ENCODE assay signal across 24 cellular contexts in the genomic region with DNA sequence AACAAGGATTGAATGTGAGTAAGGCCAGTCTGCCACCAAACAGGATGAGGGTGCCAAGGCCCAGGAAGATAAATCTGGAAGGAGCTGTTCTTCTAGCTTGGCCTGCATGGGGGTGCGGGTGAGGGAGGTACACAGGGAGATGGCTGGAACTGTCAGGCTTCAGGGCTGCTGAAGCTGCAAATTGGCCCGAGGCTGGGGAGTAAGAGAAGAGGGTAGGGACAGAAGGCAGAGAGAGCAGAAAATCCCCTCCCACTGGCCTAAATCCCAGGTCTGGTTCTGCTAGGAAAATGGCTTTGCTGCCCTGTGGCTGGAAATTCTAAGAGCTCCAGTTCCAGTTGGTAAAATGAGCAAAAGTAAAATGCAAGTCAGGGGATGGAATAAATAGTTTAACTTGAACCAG.
"Had no signal": no experiment of that assay in that cellular context is flagged by ENCODE, and none has a peak within 500 bp of the region (broad histone marks: within the 10 kb centered on the region; RNA-seq: fewer than 3 reads in every experiment).

No MANE protein-coding gene starts in this region.

- H3K4me3 ChIP-seq: adrenal gland, breast epithelium, hepatocyte, left lung, lung, thoracic aorta, upper lobe of left lung had no signal

- H3K27me3 ChIP-seq: adrenal gland, breast epithelium, foreskin keratinocyte, hepatocyte, left lung, upper lobe of left lung had no signal

- ATAC-seq: activated CD4-positive, CD25-positive, alpha-beta regulatory T cell treated with anti-CD3 and anti-CD28 coated beads, Interleukin-2, amount 50 U/mL, for 24 hours; activated CD8-positive, alpha-beta T cell treated with anti-CD3 and anti-CD28 coated beads, Interleukin-2, amount 10 ng/mL, durations not matched to agents 7 days and 5 days; foreskin keratinocyte; left lung; sciatic nerve had no signal

- H3K27ac ChIP-seq: breast epithelium, foreskin keratinocyte, hepatocyte, left lung, thoracic aorta, upper lobe of left lung, VCaP had no signal

- DNase-seq: activated CD4-positive, alpha-beta T cell treated with anti-CD3 and anti-CD28 coated beads, Interleukin-2, amount 50 U/mL, for 1 hour; activated CD8-positive, alpha-beta T cell treated with anti-CD3 and anti-CD28 coated beads, Interleukin-2, amount 10 ng/mL, durations not matched to agents 7 days and 5 days; activated gamma-delta T cell treated with Interleukin-2 at 50 U/mL for 16 hours; adrenal gland; effector CD4-positive, alpha-beta T cell; foreskin keratinocyte; kidney glomerular epithelial cell; left lung; SK-N-SH; small intestine; stimulated activated CD4-positive, alpha-beta T cell treated with anti-CD3 and anti-CD28 coated beads, Interleukin-15, amount 100 ng/mL, for 24 hours; stimulated activated CD4-positive, alpha-beta T cell treated with anti-CD3 and anti-CD28 coated beads, Interleukin-2, amount 100 ng/mL, for 48 hours; stimulated activated CD8-positive, alpha-beta memory T cell treated with anti-CD3 and anti-CD28 coated beads, Interleukin-4, amount 100 ng/mL, for 48 hours; stimulated activated naive CD4-positive, alpha-beta T cell; upper lobe of left lung had no signal

- H3K9me3 ChIP-seq: adrenal gland, breast epithelium, left lung, SK-N-SH, thoracic aorta, upper lobe of left lung had no signal

- H3K9me3 Mint-ChIP-seq: activated T-helper 1 cell treated with anti-CD3 and anti-CD28 coated beads, Interleukin-12 subunit alpha, Interleukin-12 subunit beta, Interleukin-2, Interleukin-4 antibody, amounts not matched to agents 30 ng/mL and 10 ng/mL and 1 ng/mL, durations not matched to agents 14 hours and 24 hours and 36 hours had no signal

- H3K4me3 Mint-ChIP-seq: activated CD8-positive, alpha-beta T cell treated with anti-CD3 and anti-CD28 coated beads, Interleukin-2, amount 10 ng/mL, durations not matched to agents 7 days and 5 days; activated naive CD8-positive, alpha-beta T cell; activated T-helper 1 cell treated with anti-CD3 and anti-CD28 coated beads, Interleukin-12 subunit alpha, Interleukin-12 subunit beta, Interleukin-2, Interleukin-4 antibody, amounts not matched to agents 30 ng/mL and 10 ng/mL and 1 ng/mL, durations not matched to agents 14 hours and 24 hours and 36 hours had no signal

- H3K4me1 ChIP-seq: breast epithelium, foreskin keratinocyte had no signal

- H3K36me3 ChIP-seq: adrenal gland, breast epithelium, left lung, thoracic aorta, upper lobe of left lung had no signal

- H3K27ac Mint-ChIP-seq: activated naive CD8-positive, alpha-beta T cell; activated T-helper 1 cell treated with anti-CD3 and anti-CD28 coated beads, Interleukin-12 subunit alpha, Interleukin-12 subunit beta, Interleukin-2, Interleukin-4 antibody, amounts not matched to agents 30 ng/mL and 10 ng/mL and 1 ng/mL, durations not matched to agents 14 hours and 24 hours and 36 hours had no signal

- H3K27me3 Mint-ChIP-seq: activated naive CD8-positive, alpha-beta T cell had no signal
